ENCODE assay signal across 8 cellular contexts in genomic region chr2:54459037-54459441, GRCh38. TPM values are rescaled to one million over a fixed set of nuclear protein-coding genes. Genes with fewer than 3 reads are reported as not detected.
DNase-seq lines count a peak whose midpoint lies in the region; ATAC-seq, FAIRE-seq and TF ChIP-seq lines count a peak whose summit lies in the region.

No MANE protein-coding gene starts in this region.

- TF ChIP-seq CTCF in right atrium auricular region (IDR thresholded peaks at IDR 0.05) (no peak), VCaP (conservative IDR thresholded peaks at IDR 0.05) (no peak)

- DNase-seq in right atrium auricular region (ENCODE audit: low spot score) (no peak), cardiac septum (ENCODE audit: low spot score) (no peak), urothelium cell line (ENCODE audit: low spot score) (no peak), NCI-H510A (lab: John Stamatoyannopoulos, UW) (no peak), HT-29 (ENCODE audit: low spot score) (no peak)

- intact Hi-C loops in cardiac septum (cut with DNase I) = loop anchor here (2.0 to 5.0 kb wide), 5 partner anchors 42 to 252 kb away; no protein-coding TSS in a partner anchor

- peak; percentile 55 for FAIRE-seq in urothelium cell line (lab: Jason Lieb, UNC)

- H3K4me1 ChIP-seq in right atrium auricular region = peaks cover 0 to 64% of the 10 kb centered on the region in 2 donors

- no peaks in the 10 kb centered on the region for H3K9me3 ChIP-seq in right atrium auricular region

- H3K27ac ChIP-seq in right atrium auricular region = peak overlapping the region; percentile 96 to 97
- H3K27ac ChIP-seq in VCaP = peak overlapping the region; percentile 92
- peak overlapping the region; percentile 21 for H3K27ac ChIP-seq in layer of hippocampus (ENCODE audit: low read depth, low read length)

- H3K4me3 ChIP-seq in right atrium auricular region = peak overlapping the region; percentile 9 to 89

- H3K36me3 ChIP-seq in right atrium auricular region = no peaks in the 10 kb centered on the region

- ATAC-seq in HG02840 (IDR thresholded peaks at IDR 0.05; ENCODE audit: low FRiP score, unreplicated experiment) = no peak

- no peaks in the 10 kb centered on the region for H3K27me3 ChIP-seq in right atrium auricular region
- H3K27me3 ChIP-seq in layer of hippocampus (ENCODE audit: control insufficient read depth, insufficient read depth, low read length) = no peaks in the 10 kb centered on the region

RNA-seq across cellular contexts. Expression of gene SPTBN1, which starts 2.9 kb away (rescaled TPM):
- total RNA-seq in right atrium auricular region = 100 to 1,000 TPM; 265 to 382 TPM
- 554 TPM for total RNA-seq in cardiac septum
- total RNA-seq in HT-29 (2014; rRNA removed; shearing (Covaris generic)) = 138 and 141 TPM in 2 replicates

Comparison
In these comparisons a context has a peak if more than half of its experiments do, and no peak if none do; other contexts are left out.
1. H3K27ac ChIP-seq: peak in every context shown above with its lines; median percentile 96 in right atrium auricular region; 92 in VCaP; 21 in layer of hippocampus.